Comparison of ENCODE assay signal across 2 cellular contexts in the genomic region with DNA sequence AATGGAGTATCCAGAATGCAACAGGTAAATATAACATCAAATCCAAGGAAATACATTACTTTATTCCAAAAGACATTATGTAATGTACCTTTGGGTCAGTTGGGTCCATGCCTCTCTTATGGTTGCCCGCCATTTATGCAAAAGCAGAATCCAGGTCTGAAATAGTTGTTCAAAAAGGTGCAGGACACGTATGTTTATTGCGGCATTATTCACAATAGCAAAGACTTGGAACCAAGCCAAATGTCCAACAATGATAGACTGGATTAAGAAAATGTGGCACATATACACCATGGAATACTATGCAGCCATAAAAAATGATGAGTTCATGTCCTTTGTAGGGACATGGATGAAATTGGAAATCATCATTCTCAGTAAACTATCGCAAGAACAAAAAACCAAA.
DNase-seq lines count a peak whose midpoint lies in the region; ATAC-seq, FAIRE-seq and TF ChIP-seq lines count a peak whose summit lies in the region.
"Not testable (repeated sequence)": the region's sequence is repeated elsewhere in the genome, so short reads cannot be mapped to it uniquely, and the experiment has no call there.

No MANE protein-coding gene starts in this region.

- CTCF ChIA-PET in HEK293 (lab: Yijun Ruan, JAX); K562 (lab: Yijun Ruan, JAX; ENCODE audit: low intra/inter-chr PET ratio): not testable (repeated sequence)

- TF ChIP-seq EP300 in K562 (IDR thresholded peaks at IDR 0.05; ENCODE audit: low read length) = not testable (repeated sequence)

- not testable (repeated sequence) for H3K4me3 ChIP-seq in HEK293 (ENCODE audit: low read depth, low read length); K562

- not testable (repeated sequence) for DNase-seq in K562 (ENCODE audit: extremely low read depth in 1 of 4, low spot score in 3 of 4)

- POLR2A ChIA-PET in HEK293 (lab: Yijun Ruan, JAX); K562 (lab: Yijun Ruan, JAX): not testable (repeated sequence)

- not testable (repeated sequence) for TF ChIP-seq POLR2A in K562 (conservative IDR thresholded peaks at IDR 0.05)

- H3K36me3 ChIP-seq in HEK293 (ENCODE audit: control insufficient read depth in 2 of 2, insufficient read depth in 1 of 2, low read length in 2 of 2); K562 (ENCODE audit: control insufficient read depth, insufficient read depth, low read length): not testable (repeated sequence)

- not testable (repeated sequence) for H3K27me3 ChIP-seq in K562 (ENCODE audit: control insufficient read depth in 2 of 2, insufficient read depth in 2 of 2, low read length in 2 of 2)

- not testable (repeated sequence) for ATAC-seq in K562

- not testable (repeated sequence) for H3K27ac ChIP-seq in HEK293 (ENCODE audit: extremely low read depth, low read depth, low read length); K562 (ENCODE audit: extremely low read depth, low read depth, low read length)

- H3K9me1 ChIP-seq in K562 (ENCODE audit: control insufficient read depth, insufficient read depth, low read length) = not testable (repeated sequence)

- intact Hi-C loops in K562 (cut with micrococcal nuclease) = not testable (repeated sequence)

- H3K4me1 ChIP-seq in HEK293 (ENCODE audit: control insufficient read depth, insufficient read depth, low read length); K562 (replicated peaks in 1 of 2; ENCODE audit: control insufficient read depth in 2 of 2, insufficient read depth in 2 of 2, low read length in 2 of 2): not testable (repeated sequence)

- H3K9ac ChIP-seq in K562 (ENCODE audit: insufficient read depth in 1 of 2, low read depth in 2 of 2, low read length in 2 of 2) = not testable (repeated sequence)

- not testable (repeated sequence) for TF ChIP-seq CTCF in HEK293 (tag by site-specific recombination; IDR thresholded peaks at IDR 0.05); K562 (IDR thresholded peaks at IDR 0.05 in 2 of 3, conservative IDR thresholded peaks at IDR 0.05 in 1 of 3; ENCODE audit: insufficient read depth in 2 of 3, low read depth in 1 of 3, low read length in 3 of 3)

- in situ Hi-C loops in K562 (cut with MboI) = not testable (repeated sequence)

- not testable (repeated sequence) for H3K9me3 ChIP-seq in HEK293 (ENCODE audit: control insufficient read depth, insufficient read depth, low read depth, low read length); K562 (replicated peaks; ENCODE audit: control insufficient read depth, insufficient read depth, low read depth, low read length)

- not testable (repeated sequence) for H3K4me2 ChIP-seq in K562 (ENCODE audit: insufficient read depth, low read length)

- 4% methylated on average over 3 of the region's 4 CpGs for WGBS in K562 (ENCODE audit: insufficient coverage, low coverage, missing lambda C conversion rate)

- H3K79me2 ChIP-seq in K562 (ENCODE audit: control insufficient read depth, insufficient read depth, low read length) = not testable (repeated sequence)

- H2AFZ ChIP-seq in K562 (ENCODE audit: low read depth, low read length) = not testable (repeated sequence)

- not testable (repeated sequence) for TF ChIP-seq RAD21 in K562 (CRISPR knock-in tag; conservative IDR thresholded peaks at IDR 0.05 in 1 of 2, IDR thresholded peaks at IDR 0.05 in 1 of 2)

- H4K20me1 ChIP-seq in K562 (replicated peaks; ENCODE audit: control insufficient read depth, insufficient read depth, low read length) = not testable (repeated sequence)

- not testable (repeated sequence) for FAIRE-seq in K562 (lab: Jason Lieb, UNC)

- not testable (repeated sequence) for BruUV-seq in K562 (replicated peaks; lab: Mats Ljungman, UMichigan)

TF ChIP-seq in HEK293, 187 proteins besides CTCF, POLR2A, EP300 and RAD21:
- TF ChIP-seq ZNF146 (tag by site-specific recombination; IDR thresholded peaks at IDR 0.05) (peak; percentile 72), SCRT2 (tag by site-specific recombination; IDR thresholded peaks at IDR 0.05) (peak; percentile 80)

TF ChIP-seq in K562, 482 proteins besides CTCF, POLR2A, EP300 and RAD21:
- TF ChIP-seq NFIC (IDR thresholded peaks at IDR 0.05) = peak; percentile 57
